In the genomic region with DNA sequence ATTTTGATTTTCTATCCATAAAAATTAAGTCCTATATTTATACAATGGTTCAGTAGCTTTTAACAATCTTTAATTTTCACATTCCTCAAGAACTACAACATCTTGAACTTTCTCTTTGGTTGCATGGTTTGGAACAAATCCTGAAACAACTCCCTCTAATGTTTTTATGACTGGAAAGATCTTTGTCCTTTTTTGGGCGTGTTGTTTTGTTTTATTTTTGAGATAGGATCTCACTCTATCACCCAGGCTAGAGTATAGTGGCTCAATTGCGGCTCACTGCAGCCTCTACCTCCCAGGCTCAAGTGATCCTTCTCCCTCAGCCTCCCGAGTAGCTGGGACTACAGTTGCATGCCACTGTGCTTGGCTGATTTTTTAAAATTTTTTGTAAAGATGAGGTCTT, we compare ENCODE assay signal across 25 cellular contexts. TPM values are rescaled to one million over a fixed set of nuclear protein-coding genes. Genes with fewer than 3 reads are reported as not detected.
A peak's percentile ranks its signal among the peaks of the same experiment; 100 is the strongest.
DNase-seq lines count a peak whose midpoint lies in the region; ATAC-seq and TF ChIP-seq lines count a peak whose summit lies in the region.
"Had no signal": no experiment of that assay in that cellular context is flagged by ENCODE, and none has a peak within 500 bp of the region (broad histone marks: within the 10 kb centered on the region; RNA-seq: fewer than 3 reads in every experiment).

No MANE protein-coding gene starts in this region.

- TF ChIP-seq CTCF in fibroblast of mammary gland (conservative IDR thresholded peaks at IDR 0.05; ENCODE audit: control insufficient read depth, insufficient read depth, low read depth, low read length), result no peak

- ATAC-seq in GM18858 (IDR thresholded peaks at IDR 0.05; ENCODE audit: unreplicated experiment), result no peak

- DNase-seq in Caki2 (ENCODE audit: low read depth), result peak; percentile 4
- DNase-seq in RPMI7951 (ENCODE audit: low read depth), result peak; percentile 3
- peak; percentile 30 for DNase-seq in fibroblast of mammary gland (ENCODE audit: low read depth)
- DNase-seq in renal cortical epithelial cell (ENCODE audit: low read depth), result peak; percentile 45
- no peak for DNase-seq in DMS 273 (lab: John Stamatoyannopoulos, UW; ENCODE audit: unreplicated experiment)
- no peak for DNase-seq in cerebellum (ENCODE audit: low spot score)
- DNase-seq in NOMO-1 (lab: John Stamatoyannopoulos, UW; ENCODE audit: unreplicated experiment in 2 of 2), result no peak
- DNase-seq: ACHN; activated B cell treated with CpG ODN at 0.5 μM for 24 hours; CD4-positive, alpha-beta memory T cell; DND-41; effector CD4-positive, alpha-beta T cell; hippocampal formation; NCI-H510A treated with DMSO at 0.1 percent for 48 hours; SJCRH30; stimulated activated naive CD4-positive, alpha-beta T cell; T-helper 2 cell; upper lobe of left lung had no signal

- no peak overlapping the region for H3K4me3 ChIP-seq in fibroblast of mammary gland (ENCODE audit: control insufficient read depth, low read depth, low read length)
- H3K4me3 ChIP-seq: cardiac muscle cell, neural progenitor cell, SJCRH30, upper lobe of left lung had no signal

- in situ Hi-C loops in Caki2 (cut with HindIII; ENCODE audit: low pct_unique_long_range_greater_than_20kb, low sequenced_read_pairs), result no loop called here

RNA-seq across cellular contexts. Expression of a gene that starts 4.0 kb away (rescaled TPM):
- total RNA-seq in Caki2 (2014; rRNA removed; shearing (Covaris generic); ENCODE audit: low replicate concordance), result not detected in 2 replicates
- total RNA-seq in RPMI7951 (2014; rRNA removed; shearing (Covaris generic)), result not detected in 2 replicates
- total RNA-seq in renal cortical epithelial cell (not detected in 2 replicates), cerebellum (not detected)
- total RNA-seq: activated B cell treated with CpG ODN at 0.5 μM for 24 hours; activated CD8-positive, alpha-beta memory T cell treated with anti-CD3 and anti-CD28 coated beads for 36 hours; activated T-helper 1 cell treated with anti-CD3 and anti-CD28 coated beads, Interleukin-12 subunit alpha, Interleukin-12 subunit beta, Interleukin-2, Interleukin-4 antibody, amounts not matched to agents 30 ng/mL and 10 ng/mL and 1 ng/mL, durations not matched to agents 14 hours and 24 hours and 36 hours; cardiac muscle cell; H1; kidney epithelial cell; SJCRH30 had no signal

RNA-seq across cellular contexts. Expression of a gene that starts 38.3 kb away (rescaled TPM):
- 1.4 and 9.2 TPM in 2 replicates for total RNA-seq in Caki2 (2014; rRNA removed; shearing (Covaris generic); ENCODE audit: low replicate concordance)
- total RNA-seq in RPMI7951 (2014; rRNA removed; shearing (Covaris generic)), result 4.0 and 4.6 TPM in 2 replicates
- 2.3 and 6.3 TPM in 2 replicates for total RNA-seq in renal cortical epithelial cell
- 5.7 TPM for total RNA-seq in cerebellum

RNA-seq across cellular contexts. Expression of a gene that starts 38.5 kb away (rescaled TPM):
- total RNA-seq in Caki2 (2014; rRNA removed; shearing (Covaris generic); ENCODE audit: low replicate concordance), result 8.9 and 10.6 TPM in 2 replicates
- total RNA-seq in RPMI7951 (2014; rRNA removed; shearing (Covaris generic)), result 9.7 and 12.3 TPM in 2 replicates
- total RNA-seq in renal cortical epithelial cell (14.6 and 15.5 TPM in 2 replicates), cerebellum (28.9 TPM)

RNA-seq across cellular contexts. Expression of a gene that starts 44.4 kb away (rescaled TPM):
- 2.5 and 2.9 TPM in 2 replicates for total RNA-seq in Caki2 (2014; rRNA removed; shearing (Covaris generic); ENCODE audit: low replicate concordance)
- total RNA-seq in RPMI7951 (2014; rRNA removed; shearing (Covaris generic)), result 13.4 and 18.4 TPM in 2 replicates
- total RNA-seq in renal cortical epithelial cell (12.2 and 16.4 TPM in 2 replicates), cerebellum (13.0 TPM)

RNA-seq across cellular contexts. Expression of a gene that starts 50.7 kb away (rescaled TPM):
- 2.7 and 4.3 TPM in 2 replicates for total RNA-seq in Caki2 (2014; rRNA removed; shearing (Covaris generic); ENCODE audit: low replicate concordance)
- total RNA-seq in RPMI7951 (2014; rRNA removed; shearing (Covaris generic)), result 4.8 and 6.6 TPM in 2 replicates
- total RNA-seq in renal cortical epithelial cell, result 23.3 and 60.3 TPM in 2 replicates
- total RNA-seq in cerebellum, result 16.1 TPM
- total RNA-seq: activated B cell treated with CpG ODN at 0.5 μM for 24 hours; CD4-positive, alpha-beta memory T cell had no signal

Comparison
In these comparisons a context has a peak if more than half of its experiments do, and no peak if none do; other contexts are left out.
1. DNase-seq: peak in Caki2 (single experiment), RPMI7951 (single experiment), fibroblast of mammary gland (single experiment) and renal cortical epithelial cell (single experiment); none in DMS 273 (single experiment), cerebellum (single experiment) and NOMO-1 (0 of 2).